9 cellular contexts compared by ENCODE assay signal in genomic region chr4:85842540-85842939, GRCh38.
DNase-seq lines count a peak whose midpoint lies in the region; ATAC-seq and TF ChIP-seq lines count a peak whose summit lies in the region.
"Had no signal": no experiment of that assay in that cellular context is flagged by ENCODE, and none has a peak within 500 bp of the region (broad histone marks: within the 10 kb centered on the region; RNA-seq: fewer than 3 reads in every experiment).

No MANE protein-coding gene starts in this region.

- H3K27ac ChIP-seq in body of pancreas = peak overlapping the region; percentile 31 to 79 (median 40)

- ATAC-seq in body of pancreas (peak; percentile 78), mucosa of descending colon (peak; percentile 95), HG03095 (IDR thresholded peaks at IDR 0.05; ENCODE audit: unreplicated experiment) (no peak), GM19397 (IDR thresholded peaks at IDR 0.05; ENCODE audit: unreplicated experiment) (no peak)
- ATAC-seq in natural killer cell treated with Interleukin-12 subunit alpha and Interleukin-12 subunit beta and Interleukin-15 and Interleukin-18, amount 100 ng/mL, for 72 hours = no peak

- H3K9me3 ChIP-seq in body of pancreas (no peaks in the 10 kb centered on the region), mucosa of descending colon (no peaks in the 10 kb centered on the region)

- H3K4me3 ChIP-seq in NB4 (ENCODE audit: low read depth, low read length) (no peak overlapping the region), body of pancreas (no peak overlapping the region), mucosa of descending colon (no peak overlapping the region)

- WGBS in body of pancreas, 2 donors = 43 to 48% methylated on average over 7 of the region's 7 CpGs

- no peaks in the 10 kb centered on the region for H3K27me3 ChIP-seq in body of pancreas

- intact Hi-C loops in body of pancreas (cut with DNase I) = no loop called here
- intact Hi-C loops in mucosa of descending colon (cut with DNase I, micrococcal nuclease) = no loop called here

- peaks cover 3% of the 10 kb centered on the region for H3K9me3 Mint-ChIP-seq in natural killer cell treated with Interleukin-12 subunit alpha and Interleukin-12 subunit beta and Interleukin-15 and Interleukin-18, amount 100 ng/mL, for 72 hours

- H3K27me3 Mint-ChIP-seq in natural killer cell treated with Interleukin-12 subunit alpha and Interleukin-12 subunit beta and Interleukin-15 and Interleukin-18, amount 100 ng/mL, for 72 hours = no peaks in the 10 kb centered on the region
- H3K27me3 Mint-ChIP-seq: CD4-positive, CD25-positive, alpha-beta regulatory T cell had no signal

- no peaks in the 10 kb centered on the region for H3K4me1 Mint-ChIP-seq in natural killer cell treated with Interleukin-12 subunit alpha and Interleukin-12 subunit beta and Interleukin-15 and Interleukin-18, amount 100 ng/mL, for 72 hours (ENCODE audit: low read depth in 2 of 2)
- H3K4me1 Mint-ChIP-seq: CD4-positive, CD25-positive, alpha-beta regulatory T cell had no signal

- H3K27ac Mint-ChIP-seq in natural killer cell treated with Interleukin-12 subunit alpha and Interleukin-12 subunit beta and Interleukin-15 and Interleukin-18, amount 100 ng/mL, for 72 hours = no peak overlapping the region
- H3K27ac Mint-ChIP-seq: CD4-positive, CD25-positive, alpha-beta regulatory T cell had no signal

- H3K36me3 ChIP-seq in body of pancreas (replicated peaks in 1 of 2; ENCODE audit: insufficient read depth in 1 of 2, low read depth in 2 of 2) (no peaks in the 10 kb centered on the region), mucosa of descending colon (ENCODE audit: low read depth) (no peaks in the 10 kb centered on the region)

- TF ChIP-seq POLR2A in NB4 (IDR thresholded peaks at IDR 0.05; ENCODE audit: extremely low read depth, insufficient read length) (no peak), body of pancreas (IDR thresholded peaks at IDR 0.05) (no peak)

- TF ChIP-seq CTCF in NB4 (IDR thresholded peaks at IDR 0.05; ENCODE audit: low read depth, low read length) (no peak), body of pancreas (IDR thresholded peaks at IDR 0.05) (no peak), mucosa of descending colon (IDR thresholded peaks at IDR 0.05) (no peak)

- DNase-seq in AML-193 (lab: John Stamatoyannopoulos, UW) (peak; percentile 90 to 92), NB4 (ENCODE audit: low read depth) (peak; percentile 54), body of pancreas (peak in 3 of 4 donors; percentile 29 to 69 (median 35)), mucosa of descending colon (peak in 2 of 3 donors; percentile 35 to 48), COR-L47 (lab: John Stamatoyannopoulos, UW) (no peak)
- no peak for DNase-seq in natural killer cell treated with Interleukin-12 subunit alpha and Interleukin-12 subunit beta and Interleukin-15 and Interleukin-18, amount 100 ng/mL, for 72 hours (ENCODE audit: low spot score)
- DNase-seq: CD4-positive, CD25-positive, alpha-beta regulatory T cell had no signal

- no peaks in the 10 kb centered on the region for H3K36me3 Mint-ChIP-seq in natural killer cell treated with Interleukin-12 subunit alpha and Interleukin-12 subunit beta and Interleukin-15 and Interleukin-18, amount 100 ng/mL, for 72 hours
- H3K36me3 Mint-ChIP-seq: CD4-positive, CD25-positive, alpha-beta regulatory T cell had no signal

- peaks cover 21% of the 10 kb centered on the region for H3K4me1 ChIP-seq in body of pancreas
- H3K4me1 ChIP-seq in mucosa of descending colon (ENCODE audit: low read depth) = peaks cover 9% of the 10 kb centered on the region

- no peak overlapping the region for H3K4me3 Mint-ChIP-seq in natural killer cell treated with Interleukin-12 subunit alpha and Interleukin-12 subunit beta and Interleukin-15 and Interleukin-18, amount 100 ng/mL, for 72 hours
- H3K4me3 Mint-ChIP-seq: CD4-positive, CD25-positive, alpha-beta regulatory T cell had no signal

Comparison
In these comparisons a context has a peak if more than half of its experiments do, and no peak if none do; other contexts are left out.
1. DNase-seq: peak in AML-193 (2 of 2), NB4 (single experiment), body of pancreas (3 of 4) and mucosa of descending colon (2 of 3); none in COR-L47 (single experiment) and natural killer cell treated with Interleukin-12 subunit alpha and Interleukin-12 subunit beta and Interleukin-15 and Interleukin-18, amount 100 ng/mL, for 72 hours (single experiment).
2. ATAC-seq: peak in body of pancreas (single experiment) and mucosa of descending colon (single experiment); none in HG03095 (single experiment), GM19397 (single experiment) and natural killer cell treated with Interleukin-12 subunit alpha and Interleukin-12 subunit beta and Interleukin-15 and Interleukin-18, amount 100 ng/mL, for 72 hours (0 of 2).